Comparison of ENCODE assay signal across 13 cellular contexts in the genomic region with DNA sequence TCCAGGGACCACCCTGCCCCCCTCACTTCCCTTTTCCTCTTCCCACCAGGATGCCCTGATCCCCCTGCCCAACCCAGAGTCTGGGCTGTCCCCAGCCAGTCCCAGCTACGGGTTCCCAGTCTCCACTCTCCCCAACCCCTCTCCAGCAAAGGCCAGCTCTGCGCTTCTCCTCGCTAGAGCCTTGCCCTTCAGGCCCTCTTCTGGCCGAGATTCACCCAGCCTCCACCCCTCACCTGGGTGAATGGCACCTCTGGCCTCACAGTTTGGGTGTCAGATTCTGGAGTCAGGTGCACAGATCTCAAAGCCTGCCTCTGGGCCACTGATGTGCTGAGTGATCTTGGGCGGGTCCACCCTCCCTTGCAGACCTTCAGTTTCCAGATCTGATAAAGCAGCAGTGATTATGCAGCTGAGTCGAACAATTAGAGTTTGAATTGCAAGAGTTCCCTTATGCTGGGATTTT.
A peak's percentile ranks its signal among the peaks of the same experiment; 100 is the strongest.
DNase-seq lines count a peak whose midpoint lies in the region; ATAC-seq, FAIRE-seq and TF ChIP-seq lines count a peak whose summit lies in the region.
"Had no signal": no experiment of that assay in that cellular context is flagged by ENCODE, and none has a peak within 500 bp of the region (broad histone marks: within the 10 kb centered on the region; RNA-seq: fewer than 3 reads in every experiment).

No MANE protein-coding gene starts in this region.

- TF ChIP-seq CTCF in tibial nerve (IDR thresholded peaks at IDR 0.05) (no peak), mesothelial cell of epicardium (IDR thresholded peaks at IDR 0.05; ENCODE audit: unreplicated experiment) (no peak), D721Med (IDR thresholded peaks at IDR 0.05; ENCODE audit: insufficient read depth, missing control alignments) (no peak)

- no peaks in the 10 kb centered on the region for H3K27me3 ChIP-seq in tibial nerve
- H3K27me3 ChIP-seq: vagina had no signal

- no peak for TF ChIP-seq EP300 in tibial nerve (IDR thresholded peaks at IDR 0.05)

- H3K36me3 ChIP-seq in tibial nerve, result no peaks in the 10 kb centered on the region
- H3K36me3 ChIP-seq: vagina had no signal

- no peak overlapping the region for H3K4me3 ChIP-seq in tibial nerve
- H3K4me3 ChIP-seq: coronary artery, psoas muscle, vagina had no signal

- H3K27ac ChIP-seq in tibial nerve, result peak overlapping the region in 3 of 4 donors; percentile 0 to 51 (median 4)
- H3K27ac ChIP-seq: psoas muscle, vagina had no signal

- no peak for DNase-seq in activated T-cell treated with anti-CD3 and anti-CD28 coated beads, Interleukin-2, amount 50 U/mL, for 72 hours
- DNase-seq in activated T-cell treated with anti-CD3 and anti-CD28 coated beads, Interleukin-2, amount 50 U/mL, for 1 hour, result no peak
- DNase-seq in SW480 (ENCODE audit: low spot score) (peak; percentile 22), iPS-NIHi7 (ENCODE audit: extremely low spot score) (peak; percentile 52), tibial nerve (ENCODE audit: low spot score in 2 of 2) (no peak), mesothelial cell of epicardium (ENCODE audit: low spot score in 2 of 2, unreplicated experiment in 2 of 2) (no peak), SHP77 (lab: John Stamatoyannopoulos, UW) (no peak), D721Med (ENCODE audit: insufficient read length, low spot score) (no peak)

- no peak for FAIRE-seq in D721Med (lab: Jason Lieb, UNC)

- peak; percentile 27 to 34 for ATAC-seq in activated T-cell treated with anti-CD3 and anti-CD28 coated beads, Interleukin-2, amount 50 U/mL, for 72 hours (replicated peaks in 1 of 2)

- WGBS in tibial nerve, 2 donors, result 55 to 64% methylated on average over 6 of the region's 6 CpGs

- H3K9me3 ChIP-seq in tibial nerve, result no peaks in the 10 kb centered on the region
- H3K9me3 ChIP-seq: psoas muscle, vagina had no signal

- no peaks in the 10 kb centered on the region for H3K9me3 Mint-ChIP-seq in activated T-cell treated with anti-CD3 and anti-CD28 coated beads, Interleukin-2, amount 50 U/mL, for 72 hours
- H3K9me3 Mint-ChIP-seq in mesothelial cell of epicardium, result no peaks in the 10 kb centered on the region
- H3K9me3 Mint-ChIP-seq: T-helper 2 cell treated with Interferon-gamma antibody and Interleukin-4, amounts not matched to agents 5 μg/mL and 100 μg/mL, for 36 hours had no signal

- peaks cover 16% of the 10 kb centered on the region for H3K4me1 Mint-ChIP-seq in activated T-cell treated with anti-CD3 and anti-CD28 coated beads, Interleukin-2, amount 50 U/mL, for 72 hours (ENCODE audit: low read depth)
- peaks cover 12% of the 10 kb centered on the region for H3K4me1 Mint-ChIP-seq in mesothelial cell of epicardium

- H3K4me3 Mint-ChIP-seq in activated T-cell treated with anti-CD3 and anti-CD28 coated beads, Interleukin-2, amount 50 U/mL, for 72 hours, result no peak overlapping the region
- no peak overlapping the region for H3K4me3 Mint-ChIP-seq in mesothelial cell of epicardium
- H3K4me3 Mint-ChIP-seq: B cell; T-helper 2 cell treated with Interferon-gamma antibody and Interleukin-4, amounts not matched to agents 5 μg/mL and 100 μg/mL, for 36 hours had no signal

- H3K27me3 Mint-ChIP-seq in activated T-cell treated with anti-CD3 and anti-CD28 coated beads, Interleukin-2, amount 50 U/mL, for 72 hours (ENCODE audit: low read depth), result no peaks in the 10 kb centered on the region
- H3K27me3 Mint-ChIP-seq in mesothelial cell of epicardium (ENCODE audit: low read depth), result peaks cover 21% of the 10 kb centered on the region

- no peak overlapping the region for H3K27ac Mint-ChIP-seq in activated T-cell treated with anti-CD3 and anti-CD28 coated beads, Interleukin-2, amount 50 U/mL, for 72 hours
- H3K27ac Mint-ChIP-seq in mesothelial cell of epicardium, result no peak overlapping the region
- H3K27ac Mint-ChIP-seq: B cell; T-helper 2 cell treated with Interferon-gamma antibody and Interleukin-4, amounts not matched to agents 5 μg/mL and 100 μg/mL, for 36 hours had no signal

- no peaks in the 10 kb centered on the region for H3K36me3 Mint-ChIP-seq in activated T-cell treated with anti-CD3 and anti-CD28 coated beads, Interleukin-2, amount 50 U/mL, for 72 hours (ENCODE audit: insufficient read depth in 2 of 2)
- H3K36me3 Mint-ChIP-seq in mesothelial cell of epicardium, result no peaks in the 10 kb centered on the region

- TF ChIP-seq POLR2A in tibial nerve (IDR thresholded peaks at IDR 0.05), result no peak

- H3K4me1 ChIP-seq in tibial nerve, result peaks cover 0 to 19% (median 4%) of the 10 kb centered on the region in 4 donors
- H3K4me1 ChIP-seq: psoas muscle, vagina had no signal

Comparison
In these comparisons a context has a peak if more than half of its experiments do, and no peak if none do; other contexts are left out.
1. DNase-seq: peak in SW480 (single experiment) and iPS-NIHi7 (single experiment); none in activated T-cell treated with anti-CD3 and anti-CD28 coated beads, Interleukin-2, amount 50 U/mL, for 72 hours (0 of 2), activated T-cell treated with anti-CD3 and anti-CD28 coated beads, Interleukin-2, amount 50 U/mL, for 1 hour (single experiment), tibial nerve (0 of 2), mesothelial cell of epicardium (0 of 2), SHP77 (0 of 2) and D721Med (single experiment).